In genomic region chr4:189129044-189129443, GRCh38 we compare ENCODE assay signal across 32 cellular contexts.
"Had no signal": no experiment of that assay in that cellular context is flagged by ENCODE, and none has a peak within 500 bp of the region (broad histone marks: within the 10 kb centered on the region; RNA-seq: fewer than 3 reads in every experiment).

No MANE protein-coding gene starts in this region.

- H3K4me2 ChIP-seq: KMS-11 had no signal

- H3K27me3 ChIP-seq: MG63 had no signal

- H3K4me3 ChIP-seq: MG63 had no signal

- H3K36me3 ChIP-seq: MG63 had no signal

- H3K9ac ChIP-seq: KMS-11 had no signal

- H3K27ac ChIP-seq: KMS-11 had no signal

- H3K9me3 ChIP-seq: MG63 had no signal

- DNase-seq: Karpas-422, Kasumi-1, MG63, MM.1S, MV-4-11, NCI-H1048, NCI-H1092, NCI-H1092 treated with DMSO at 0.1 percent for 48 hours, NCI-H1105, NCI-H1417 treated with DMSO at 0.1 percent for 48 hours, NCI-H1436, NCI-H1436 treated with DMSO at 0.1 percent for 48 hours, NCI-H146, NCI-H1694, NCI-H1694 treated with DMSO at 0.1 percent for 48 hours, NCI-H187, NCI-H187 treated with DMSO at 0.1 percent for 48 hours, NCI-H1930, NCI-H2029, NCI-H2029 treated with DMSO at 0.1 percent for 48 hours, NCI-H2081, NCI-H2081 treated with DMSO at 0.1 percent for 48 hours, NCI-H2107, NCI-H2171, NCI-H2171 treated with DMSO at 0.1 percent for 48 hours, NCI-H2227 treated with DMSO at 0.1 percent for 48 hours, NCI-H226, NCI-H345, NCI-H446, NCI-H446 treated with DMSO at 0.1 percent for 48 hours, NCI-H510A had no signal
